14 cellular contexts compared by ENCODE assay signal in genomic region chr6:9978480-9978879, GRCh38.
DNase-seq lines count a peak whose midpoint lies in the region; ATAC-seq and TF ChIP-seq lines count a peak whose summit lies in the region.
"Had no signal": no experiment of that assay in that cellular context is flagged by ENCODE, and none has a peak within 500 bp of the region (broad histone marks: within the 10 kb centered on the region; RNA-seq: fewer than 3 reads in every experiment).

No MANE protein-coding gene starts in this region.

- H3K79me2 ChIP-seq in mammary epithelial cell (ENCODE audit: insufficient read depth, low read length) = no peaks in the 10 kb centered on the region

- no peak overlapping the region for H3K4me3 ChIP-seq in breast epithelium
- no peak overlapping the region for H3K4me3 ChIP-seq in mammary epithelial cell (replicated peaks in 1 of 3; ENCODE audit: insufficient read depth in 1 of 3, low read depth in 2 of 3, low read length in 3 of 3)

- no peak overlapping the region for H3K9ac ChIP-seq in mammary epithelial cell (ENCODE audit: insufficient read depth, low read length)

- H4K20me1 ChIP-seq in mammary epithelial cell (ENCODE audit: insufficient read depth, low read length) = no peaks in the 10 kb centered on the region

- peak overlapping the region; percentile 43 for H3K4me2 ChIP-seq in mammary epithelial cell (ENCODE audit: insufficient read depth, low read depth, low read length)

- in situ Hi-C loops in mammary epithelial cell (cut with MboI; ENCODE audit: low sequenced_read_pairs in 2 of 2) = no loop called here

- no peaks in the 10 kb centered on the region for H3K9me3 ChIP-seq in breast epithelium
- H3K9me3 ChIP-seq in mammary epithelial cell (replicated peaks; ENCODE audit: insufficient read depth, low read length) = no peaks in the 10 kb centered on the region
- H3K9me3 ChIP-seq: Caco-2 had no signal

- no TSS peak for BruUV-seq in MCF 10A (replicated peaks; lab: Mats Ljungman, UMichigan)
- BruUV-seq in mammary epithelial cell (replicated peaks; lab: Mats Ljungman, UMichigan) = no TSS peak

- H3K9me3 Mint-ChIP-seq in MCF 10A (ENCODE audit: unreplicated experiment) = no peaks in the 10 kb centered on the region
- peaks cover 3% of the 10 kb centered on the region for H3K9me3 Mint-ChIP-seq in chondrocyte (ENCODE audit: low read depth)

- no peaks in the 10 kb centered on the region for H3K27me3 ChIP-seq in breast epithelium
- no peaks in the 10 kb centered on the region for H3K27me3 ChIP-seq in mammary epithelial cell (ENCODE audit: insufficient read depth, low read length)

- H3K27ac Mint-ChIP-seq in MCF 10A (ENCODE audit: low read depth, unreplicated experiment) (peak overlapping the region; percentile 47), chondrocyte (ENCODE audit: unreplicated experiment) (no peak overlapping the region)
- H3K27ac Mint-ChIP-seq: CD8-positive, alpha-beta memory T cell; IgD-negative memory B cell had no signal

- H2AFZ ChIP-seq in mammary epithelial cell (ENCODE audit: low read depth, low read length) = peak overlapping the region; percentile 34

- H3K36me3 ChIP-seq in breast epithelium = no peaks in the 10 kb centered on the region
- no peaks in the 10 kb centered on the region for H3K36me3 ChIP-seq in mammary epithelial cell (ENCODE audit: insufficient read depth, low read length)

- H3K4me1 Mint-ChIP-seq in MCF 10A (ENCODE audit: insufficient read depth, unreplicated experiment) = peaks cover 9% of the 10 kb centered on the region
- no peaks in the 10 kb centered on the region for H3K4me1 Mint-ChIP-seq in chondrocyte (ENCODE audit: low read depth)
- H3K4me1 Mint-ChIP-seq: CD8-positive, alpha-beta memory T cell; IgD-negative memory B cell had no signal

- peak; percentile 70 for DNase-seq in MCF 10A (ENCODE audit: unreplicated experiment)
- no peak for DNase-seq in breast epithelium (ENCODE audit: low spot score in 2 of 2)
- DNase-seq in mammary epithelial cell = peak; percentile 75
- DNase-seq in stimulated activated CD4-positive, alpha-beta T cell treated with anti-CD3 and anti-CD28 coated beads, Interleukin-2, amount 100 ng/mL, for 48 hours = no peak
- no peak for DNase-seq in chondrocyte (ENCODE audit: low spot score)
- DNase-seq: Caco-2; CD8-positive, alpha-beta memory T cell; GF-D8; H7 had no signal

- H3K27ac ChIP-seq in breast epithelium (no peak overlapping the region), mammary epithelial cell (ENCODE audit: insufficient read depth, low read depth, low read length) (no peak overlapping the region)
- H3K27ac ChIP-seq: 22Rv1 had no signal

- TF ChIP-seq CTCF in MCF 10A (IDR thresholded peaks at IDR 0.05; ENCODE audit: unreplicated experiment) (no peak), breast epithelium (IDR thresholded peaks at IDR 0.05) (no peak), mammary epithelial cell (conservative IDR thresholded peaks at IDR 0.05 in 1 of 2, IDR thresholded peaks at IDR 0.05 in 1 of 2; ENCODE audit: extremely low read depth in 1 of 2, insufficient read depth in 1 of 2, low read depth in 1 of 2, low read length in 2 of 2) (no peak), chondrocyte (IDR thresholded peaks at IDR 0.05) (no peak)

- H3K4me1 ChIP-seq in breast epithelium (no peaks in the 10 kb centered on the region), mammary epithelial cell (ENCODE audit: insufficient read depth, low read length) (peaks cover 13% of the 10 kb centered on the region)
- H3K4me1 ChIP-seq: Caco-2 had no signal

- H3K4me3 Mint-ChIP-seq in MCF 10A (ENCODE audit: unreplicated experiment) = no peak overlapping the region
- no peak overlapping the region for H3K4me3 Mint-ChIP-seq in chondrocyte (ENCODE audit: unreplicated experiment)
- H3K4me3 Mint-ChIP-seq: CD8-positive, alpha-beta memory T cell; IgD-negative memory B cell had no signal

- H3K36me3 Mint-ChIP-seq in MCF 10A (ENCODE audit: insufficient read depth, unreplicated experiment) = no peaks in the 10 kb centered on the region
- H3K36me3 Mint-ChIP-seq in chondrocyte (ENCODE audit: low read depth) = no peaks in the 10 kb centered on the region
- H3K36me3 Mint-ChIP-seq: CD8-positive, alpha-beta memory T cell; IgD-negative memory B cell had no signal

- 10% methylated on average over 3 of the region's 6 CpGs for WGBS in mammary epithelial cell (ENCODE audit: low coverage, missing lambda C conversion rate)

- intact Hi-C loops in MCF 10A (cut with micrococcal nuclease) = no loop called here
- intact Hi-C loops in breast epithelium (cut with DNase I; ENCODE audit: low total_unique reads) = loop anchor here (2.0 kb wide), 1 partner anchor 60 kb away; no protein-coding TSS in a partner anchor
- intact Hi-C loops in mammary epithelial cell (cut with micrococcal nuclease) = no loop called here

- ATAC-seq in esophagus mucosa (peak; percentile 91), GM18873 (IDR thresholded peaks at IDR 0.05; ENCODE audit: low FRiP score, unreplicated experiment) (no peak), HG03342 (IDR thresholded peaks at IDR 0.05; ENCODE audit: unreplicated experiment) (no peak)

- CTCF ChIA-PET in MCF 10A (lab: Yijun Ruan, JAX) (interaction anchor here (0.7 to 1.1 kb wide), 2 partner anchors 105 to 209 kb away, joined by 3 read pairs; no protein-coding TSS in a partner anchor), mammary epithelial cell (lab: Charles Lee; ENCODE audit: low non-redundant PET) (no interaction called here)

- H3K27me3 Mint-ChIP-seq in MCF 10A (ENCODE audit: insufficient read depth, unreplicated experiment) (no peaks in the 10 kb centered on the region), chondrocyte (ENCODE audit: low read depth) (no peaks in the 10 kb centered on the region)
- H3K27me3 Mint-ChIP-seq: CD8-positive, alpha-beta memory T cell; IgD-negative memory B cell had no signal

- POLR2A ChIA-PET in MCF 10A (lab: Yijun Ruan, JAX) = interaction anchor here (0.7 to 1.4 kb wide), 5 partner anchors 8 to 669 kb away, joined by 3 to 4 read pairs (median 3); no protein-coding TSS in a partner anchor

- dilution Hi-C loops in mammary epithelial cell (cut with HindIII; ENCODE audit: low sequenced_read_pairs) = no loop called here

- TF ChIP-seq POLR2A in breast epithelium (IDR thresholded peaks at IDR 0.05) = no peak

Comparison
In these comparisons a context has a peak if more than half of its experiments do, and no peak if none do; other contexts are left out.
1. DNase-seq: peak in MCF 10A (single experiment) and mammary epithelial cell (single experiment); none in breast epithelium (0 of 2), stimulated activated CD4-positive, alpha-beta T cell treated with anti-CD3 and anti-CD28 coated beads, Interleukin-2, amount 100 ng/mL, for 48 hours (0 of 2) and chondrocyte (single experiment).